Comparison of ENCODE assay signal across 17 cellular contexts in the genomic region with DNA sequence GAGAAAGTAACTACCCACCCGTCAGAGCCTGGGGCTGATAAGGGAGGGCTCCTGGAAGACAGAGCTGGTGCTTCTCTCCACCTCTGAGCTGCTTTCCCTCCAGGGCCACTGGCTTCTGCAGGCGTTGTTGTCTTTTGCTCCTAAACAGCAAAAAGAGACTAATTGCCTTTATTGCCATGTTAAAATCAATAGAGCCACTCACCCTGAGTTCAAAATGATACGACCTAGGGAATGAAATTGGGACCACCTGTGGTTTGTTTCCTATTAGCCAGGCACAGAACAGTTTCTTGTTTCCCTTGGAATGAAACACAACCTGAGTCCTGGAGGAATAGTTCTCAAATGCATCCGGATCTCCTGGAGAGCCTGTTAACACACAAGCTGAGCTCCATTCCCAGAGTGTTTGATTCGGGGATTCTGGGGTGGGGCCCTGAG. TPM values are rescaled to one million over a fixed set of nuclear protein-coding genes. Genes with fewer than 3 reads are reported as not detected.
DNase-seq lines count a peak whose midpoint lies in the region; ATAC-seq and TF ChIP-seq lines count a peak whose summit lies in the region.
"Had no signal": no experiment of that assay in that cellular context is flagged by ENCODE, and none has a peak within 500 bp of the region (broad histone marks: within the 10 kb centered on the region; RNA-seq: fewer than 3 reads in every experiment).

No MANE protein-coding gene starts in this region.

- no peak overlapping the region for H2BK5ac ChIP-seq in mesenchymal stem cell (ENCODE audit: low read depth, low read length, poor library complexity, severe bottlenecking)

- no peak overlapping the region for H2BK15ac ChIP-seq in mesenchymal stem cell (ENCODE audit: low read depth, poor library complexity, severe bottlenecking)

- no peak for TF ChIP-seq POLR2A in stomach (IDR thresholded peaks at IDR 0.05)

- peak overlapping the region; percentile 31; the same call in 1 of the 2 replicates for H2AFZ ChIP-seq in KMS-11 (ENCODE audit: low read depth)
- no peak overlapping the region for H2AFZ ChIP-seq in mesenchymal stem cell (ENCODE audit: low read depth, low read length)

- no peak overlapping the region for H4K91ac ChIP-seq in mesenchymal stem cell (ENCODE audit: low read length)

- no peak overlapping the region for H3K23ac ChIP-seq in mesenchymal stem cell (ENCODE audit: low read length in 2 of 2)

- peak overlapping the region; percentile 60 for H2AK5ac ChIP-seq in mesenchymal stem cell (ENCODE audit: low read length, severe bottlenecking)

- CTCF ChIA-PET in WTC11 (lab: Charles Lee): interaction anchor here (0.6 to 4.9 kb wide), 11 partner anchors 9 to 121 kb away, joined by 3 to 25 read pairs (median 6); a partner anchor contains a TSS

- H2BK120ac ChIP-seq in mesenchymal stem cell (ENCODE audit: low read depth, low read length): no peak overlapping the region

- H3K4me2 ChIP-seq in KMS-11 (peak overlapping the region; percentile 30; the same call in 1 of the 2 replicates), mesenchymal stem cell (ENCODE audit: low read length, poor library complexity, severe bottlenecking) (no peak overlapping the region)

- no peak overlapping the region for H3K18ac ChIP-seq in mesenchymal stem cell (ENCODE audit: low read depth in 1 of 2, low read length in 2 of 2)

- no peaks in the 10 kb centered on the region for H3K79me2 ChIP-seq in KMS-11 (ENCODE audit: insufficient read depth, low read depth)

- no peaks in the 10 kb centered on the region for H3K9me3 Mint-ChIP-seq in WTC11
- H3K9me3 Mint-ChIP-seq in type B pancreatic cell: no peaks in the 10 kb centered on the region
- H3K9me3 Mint-ChIP-seq: CD8-positive, alpha-beta T cell had no signal

- no peaks in the 10 kb centered on the region for H3K9me3 ChIP-seq in mesenchymal stem cell (ENCODE audit: control insufficient read depth, low read length)
- H3K9me3 ChIP-seq in stomach: no peaks in the 10 kb centered on the region
- H3K9me3 ChIP-seq: BE2C, SJSA1 had no signal

- H3K27ac ChIP-seq in KMS-11 (no peak overlapping the region), mesenchymal stem cell (ENCODE audit: low read length, poor library complexity, severe bottlenecking) (peak overlapping the region; percentile 64), stomach (no peak overlapping the region)
- H3K27ac ChIP-seq: SJSA1 had no signal

- H3K14ac ChIP-seq in mesenchymal stem cell (ENCODE audit: low read length in 2 of 2): no peak overlapping the region

- H3K4ac ChIP-seq in mesenchymal stem cell (ENCODE audit: low read depth in 1 of 2, low read length in 2 of 2): no peak overlapping the region

- TF ChIP-seq CTCF in KMS-11 (conservative IDR thresholded peaks at IDR 0.05; ENCODE audit: low read depth, low read length): no peak
- TF ChIP-seq CTCF in WTC11 (IDR thresholded peaks at IDR 0.05): no peak
- TF ChIP-seq CTCF in type B pancreatic cell (conservative IDR thresholded peaks at IDR 0.05): no peak
- TF ChIP-seq CTCF in stomach (IDR thresholded peaks at IDR 0.05): no peak

- no peak for DNase-seq in WTC11 (ENCODE audit: low spot score)
- no peak for DNase-seq in mesenchymal stem cell
- no peak for DNase-seq in type B pancreatic cell (ENCODE audit: extremely low spot score, unreplicated experiment)
- DNase-seq in HUDEP-2 (lab: John Stamatoyannopoulos, UW; ENCODE audit: unreplicated experiment in 76 of 76): no peak
- no peak for DNase-seq in stomach
- DNase-seq: BE2C; CD8-positive, alpha-beta T cell; DND-41; GF-D8; NCI-H1694; NCI-H2171 treated with DMSO at 0.1 percent for 48 hours; NCI-H524; PC-3 had no signal

- H3K36me3 ChIP-seq in KMS-11 (ENCODE audit: insufficient read depth): no peaks in the 10 kb centered on the region
- H3K36me3 ChIP-seq in mesenchymal stem cell (ENCODE audit: control insufficient read depth in 1 of 2, insufficient read depth in 2 of 2, low read depth in 1 of 2, low read length in 2 of 2): no peaks in the 10 kb centered on the region
- H3K36me3 ChIP-seq in stomach: no peaks in the 10 kb centered on the region
- H3K36me3 ChIP-seq: BE2C, SJSA1 had no signal

- peak overlapping the region; percentile 98 for H3K27ac Mint-ChIP-seq in WTC11
- peak overlapping the region; percentile 78 for H3K27ac Mint-ChIP-seq in type B pancreatic cell
- H3K27ac Mint-ChIP-seq: CD8-positive, alpha-beta T cell had no signal

- 71% methylated on average over 5 of the region's 5 CpGs for WGBS in mesenchymal stem cell
- 81 to 88% (median 86%) methylated on average over 5 of the region's 5 CpGs for WGBS in stomach, 5 donors

- H3K27me3 ChIP-seq in KMS-11 (ENCODE audit: insufficient read depth, low read depth) (no peaks in the 10 kb centered on the region), mesenchymal stem cell (ENCODE audit: control insufficient read depth in 1 of 2, insufficient read depth in 1 of 2, low read length in 2 of 2) (no peaks in the 10 kb centered on the region), stomach (no peaks in the 10 kb centered on the region)
- H3K27me3 ChIP-seq: BE2C, SJSA1 had no signal

- no peak for TF ChIP-seq EP300 in stomach (IDR thresholded peaks at IDR 0.05)

- peaks cover 11% of the 10 kb centered on the region for H3K36me3 Mint-ChIP-seq in WTC11
- H3K36me3 Mint-ChIP-seq in type B pancreatic cell: peaks cover 5% of the 10 kb centered on the region
- H3K36me3 Mint-ChIP-seq: CD8-positive, alpha-beta T cell had no signal

- POLR2A ChIA-PET in WTC11 (lab: Charles Lee): interaction anchor here (0.7 kb wide), 1 partner anchor 27 kb away, joined by 3 read pairs; no protein-coding TSS in a partner anchor

- H3K4me1 Mint-ChIP-seq in WTC11 (peaks cover 98% of the 10 kb centered on the region), type B pancreatic cell (ENCODE audit: unreplicated experiment) (peaks cover 67% of the 10 kb centered on the region)

- H3K4me1 ChIP-seq in KMS-11 (ENCODE audit: low read depth, poor library complexity, severe bottlenecking) (peaks cover 12% of the 10 kb centered on the region), mesenchymal stem cell (ENCODE audit: control insufficient read depth, insufficient read depth, low read depth, low read length) (peaks cover 33% of the 10 kb centered on the region), stomach (peaks cover 10 to 37% (median 16%) of the 10 kb centered on the region in 4 donors)
- H3K4me1 ChIP-seq: BE2C had no signal

- H3K9ac ChIP-seq in KMS-11: no peak overlapping the region
- H3K9ac ChIP-seq in mesenchymal stem cell (ENCODE audit: low read length): no peak overlapping the region

- H4K8ac ChIP-seq in mesenchymal stem cell (ENCODE audit: low read length): no peak overlapping the region

- no peaks in the 10 kb centered on the region for H4K20me1 ChIP-seq in KMS-11 (ENCODE audit: insufficient read depth)

- H2BK12ac ChIP-seq in mesenchymal stem cell (ENCODE audit: low read length in 2 of 2): no peak overlapping the region

- intact Hi-C loops in stomach (cut with DNase I; ENCODE audit: low total_unique reads): no loop called here

- H3K4me3 ChIP-seq in KMS-11 (IDR thresholded peaks at IDR 0.05; ENCODE audit: insufficient read depth, low read depth, low read length) (no peak overlapping the region), mesenchymal stem cell (ENCODE audit: insufficient read depth in 1 of 2, low read depth in 1 of 2, low read length in 2 of 2) (no peak overlapping the region), stomach (no peak overlapping the region)
- H3K4me3 ChIP-seq: SJSA1 had no signal

- peak overlapping the region; percentile 13; the same call in 1 of the 2 replicates for H3K4me3 Mint-ChIP-seq in WTC11
- no peak overlapping the region for H3K4me3 Mint-ChIP-seq in type B pancreatic cell
- H3K4me3 Mint-ChIP-seq: CD8-positive, alpha-beta T cell had no signal

- peaks cover 22% of the 10 kb centered on the region for H3K79me1 ChIP-seq in mesenchymal stem cell (replicated peaks; ENCODE audit: low read length, poor library complexity, severe bottlenecking)

- ATAC-seq in WTC11: peak; percentile 61
- no peak for ATAC-seq in GM18519 (IDR thresholded peaks at IDR 0.05; ENCODE audit: low FRiP score, unreplicated experiment)
- ATAC-seq: CD8-positive, alpha-beta T cell; PC-3 had no signal

- H3K27me3 Mint-ChIP-seq in WTC11 (ENCODE audit: low read depth): no peaks in the 10 kb centered on the region
- no peaks in the 10 kb centered on the region for H3K27me3 Mint-ChIP-seq in type B pancreatic cell

TF ChIP-seq in WTC11, 78 proteins besides CTCF, POLR2A, EP300 and RAD21 (continues in another document):
- TF ChIP-seq PRRX2 (CRISPR knock-in tag; IDR thresholded peaks at IDR 0.05) (no peak), JUN (CRISPR knock-in tag; IDR thresholded peaks at IDR 0.05) (no peak), IRF2 (CRISPR knock-in tag; IDR thresholded peaks at IDR 0.05; ENCODE audit: borderline replicate concordance, low read depth) (no peak), NR3C1 (CRISPR knock-in tag; conservative IDR thresholded peaks at IDR 0.05; ENCODE audit: low read depth) (no peak), ZNF263 (CRISPR knock-in tag; IDR thresholded peaks at IDR 0.05; ENCODE audit: low read depth) (no peak), NFATC4 (CRISPR knock-in tag; IDR thresholded peaks at IDR 0.05) (no peak), GABPB1 (CRISPR knock-in tag; IDR thresholded peaks at IDR 0.05) (no peak)
- TF ChIP-seq, protein P1, sequence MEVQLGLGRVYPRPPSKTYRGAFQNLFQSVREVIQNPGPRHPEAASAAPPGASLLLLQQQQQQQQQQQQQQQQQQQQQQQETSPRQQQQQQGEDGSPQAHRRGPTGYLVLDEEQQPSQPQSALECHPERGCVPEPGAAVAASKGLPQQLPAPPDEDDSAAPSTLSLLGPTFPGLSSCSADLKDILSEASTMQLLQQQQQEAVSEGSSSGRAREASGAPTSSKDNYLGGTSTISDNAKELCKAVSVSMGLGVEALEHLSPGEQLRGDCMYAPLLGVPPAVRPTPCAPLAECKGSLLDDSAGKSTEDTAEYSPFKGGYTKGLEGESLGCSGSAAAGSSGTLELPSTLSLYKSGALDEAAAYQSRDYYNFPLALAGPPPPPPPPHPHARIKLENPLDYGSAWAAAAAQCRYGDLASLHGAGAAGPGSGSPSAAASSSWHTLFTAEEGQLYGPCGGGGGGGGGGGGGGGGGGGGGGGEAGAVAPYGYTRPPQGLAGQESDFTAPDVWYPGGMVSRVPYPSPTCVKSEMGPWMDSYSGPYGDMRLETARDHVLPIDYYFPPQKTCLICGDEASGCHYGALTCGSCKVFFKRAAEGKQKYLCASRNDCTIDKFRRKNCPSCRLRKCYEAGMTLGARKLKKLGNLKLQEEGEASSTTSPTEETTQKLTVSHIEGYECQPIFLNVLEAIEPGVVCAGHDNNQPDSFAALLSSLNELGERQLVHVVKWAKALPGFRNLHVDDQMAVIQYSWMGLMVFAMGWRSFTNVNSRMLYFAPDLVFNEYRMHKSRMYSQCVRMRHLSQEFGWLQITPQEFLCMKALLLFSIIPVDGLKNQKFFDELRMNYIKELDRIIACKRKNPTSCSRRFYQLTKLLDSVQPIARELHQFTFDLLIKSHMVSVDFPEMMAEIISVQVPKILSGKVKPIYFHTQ (CRISPR knock-in tag; IDR thresholded peaks at IDR 0.05): no peak

RNA-seq across cellular contexts. Expression of a gene that starts 45.8 kb away (rescaled TPM):
- total RNA-seq in WTC11 (2021) (104 to 108 TPM (median 106 TPM) in 3 replicates), type B pancreatic cell (ENCODE audit: low replicate concordance) (27.4 and 32.4 TPM in 2 replicates), stomach (1 to 10 TPM in 3 of 5 donors, under 1 TPM in 1, not detected in 1; 0.45 to 8.3 (median 4.1) TPM)
- polyA plus RNA-seq in mesenchymal stem cell (2013, experiment 1 of 2): 18.8 TPM
- polyA plus RNA-seq in mesenchymal stem cell (2013, experiment 2 of 2): 18.2 TPM
- polyA plus RNA-seq in stomach: 1 to 10 TPM; 4.3 to 5.6 (median 4.9) TPM
- total RNA-seq: CD8-positive, alpha-beta T cell; HT-29 had no signal
